8 cellular contexts compared by ENCODE assay signal in the genomic region with DNA sequence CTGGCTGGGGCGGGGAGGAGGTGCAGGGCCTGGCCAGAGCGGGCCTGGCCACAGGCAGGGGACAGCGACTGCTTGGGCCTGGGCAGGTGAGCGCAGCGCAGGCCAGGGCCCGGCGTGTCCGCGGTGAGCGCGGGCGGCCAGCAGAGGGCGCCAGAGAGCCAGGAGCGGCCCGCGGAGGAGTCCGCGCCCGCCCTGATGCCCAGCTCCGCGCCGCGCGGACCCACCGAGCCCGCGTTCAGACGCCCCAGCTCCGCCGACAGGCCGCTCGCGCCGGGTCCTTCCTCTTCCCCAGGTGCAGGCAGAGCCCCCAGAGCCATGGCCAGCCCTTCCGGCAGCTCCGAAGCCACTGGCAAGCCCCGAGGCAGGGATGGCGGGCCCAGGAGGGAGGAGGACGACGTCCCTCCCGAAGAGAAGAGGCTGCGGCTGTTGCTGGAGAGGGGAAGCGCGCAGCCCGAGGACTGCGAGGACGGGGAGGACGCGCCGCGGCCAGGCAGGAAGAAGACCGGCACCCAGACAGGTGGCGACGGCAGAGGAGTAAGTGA.
A peak's percentile ranks its signal among the peaks of the same experiment; 100 is the strongest.
DNase-seq lines count a peak whose midpoint lies in the region; TF ChIP-seq lines count a peak whose summit lies in the region.
"Not testable (repeated sequence)": the region's sequence is repeated elsewhere in the genome, so short reads cannot be mapped to it uniquely, and the experiment has no call there.

No MANE protein-coding gene starts in this region.

- TF ChIP-seq POLR2A in Peyer's patch (IDR thresholded peaks at IDR 0.05) = peak in 1 of 2 donors; percentile 35

- not testable (repeated sequence) for H3K36me3 ChIP-seq in Peyer's patch; rectal smooth muscle tissue (ENCODE audit: control insufficient read depth, insufficient read depth, low read length); subcutaneous abdominal adipose tissue (ENCODE audit: control insufficient read depth in 5 of 5, insufficient read depth in 5 of 5, low read length in 5 of 5)

- peak overlapping the region in 3 of 4 donors; percentile 38 to 80 (median 43) for H3K27ac ChIP-seq in Peyer's patch
- H3K27ac ChIP-seq in rectal smooth muscle tissue (ENCODE audit: low read depth, low read length); subcutaneous abdominal adipose tissue (ENCODE audit: low read depth, low read length): not testable (repeated sequence)

- not testable (repeated sequence) for H3K27me3 ChIP-seq in Peyer's patch; rectal smooth muscle tissue (ENCODE audit: control insufficient read depth, insufficient read depth, low read length); subcutaneous abdominal adipose tissue (ENCODE audit: control insufficient read depth in 5 of 5, insufficient read depth in 4 of 5, low read length in 5 of 5)

- TF ChIP-seq CTCF in Peyer's patch (IDR thresholded peaks at IDR 0.05) = peak; percentile 31 to 95 (median 78)

- H3K4me3 ChIP-seq in Peyer's patch (peak overlapping the region; percentile 47 to 70 (median 64)), rectal smooth muscle tissue (ENCODE audit: low read length) (peak overlapping the region; percentile 68), subcutaneous abdominal adipose tissue (ENCODE audit: low read depth in 1 of 5, low read length in 5 of 5) (peak overlapping the region in 4 of 5 donors; percentile 48 to 67 (median 59))

- H3K4me1 ChIP-seq in Peyer's patch; rectal smooth muscle tissue (ENCODE audit: control insufficient read depth, insufficient read depth, low read length); subcutaneous abdominal adipose tissue (ENCODE audit: control insufficient read depth in 5 of 5, insufficient read depth in 5 of 5, low read length in 5 of 5): not testable (repeated sequence)

- peak; percentile 61 for DNase-seq in DMS53 (lab: John Stamatoyannopoulos, UW)
- DNase-seq in KBM-7 = peak; percentile 64
- DNase-seq in Peyer's patch = peak; percentile 65 to 86 (median 74)
- peak; percentile 92 for DNase-seq in activated CD8-positive, alpha-beta memory T cell treated with anti-CD3 and anti-CD28 coated beads, Interleukin-2, amount 50 U/mL, for 48 hours
- DNase-seq in dermis blood vessel endothelial cell = peak; percentile 60
- DNase-seq in inferior parietal cortex (ENCODE audit: extremely low spot score) = peak; percentile 23

- not testable (repeated sequence) for H3K9me3 ChIP-seq in Peyer's patch; subcutaneous abdominal adipose tissue (ENCODE audit: control insufficient read depth in 5 of 5, low read length in 5 of 5)

- in situ Hi-C loops in KBM-7 (cut with MboI; ENCODE audit: low pct_unique_long_range_greater_than_20kb, low sequenced_read_pairs) = not testable (repeated sequence)

- H3K9ac ChIP-seq in rectal smooth muscle tissue (ENCODE audit: low read length) = not testable (repeated sequence)
- H3K9ac ChIP-seq in subcutaneous abdominal adipose tissue (ENCODE audit: low read length in 5 of 5) = peak overlapping the region in 1 of 5 donors; percentile 25

Comparison
In these comparisons a context has a peak if more than half of its experiments do, and no peak if none do; other contexts are left out.
1. DNase-seq: peak in every context shown above with its lines; median percentile 92 in activated CD8-positive, alpha-beta memory T cell treated with anti-CD3 and anti-CD28 coated beads, Interleukin-2, amount 50 U/mL, for 48 hours; 74 in Peyer's patch; 64 in KBM-7; 61 in DMS53; 60 in dermis blood vessel endothelial cell; 23 in inferior parietal cortex.